ENCODE assay signal across 20 cellular contexts in the genomic region with DNA sequence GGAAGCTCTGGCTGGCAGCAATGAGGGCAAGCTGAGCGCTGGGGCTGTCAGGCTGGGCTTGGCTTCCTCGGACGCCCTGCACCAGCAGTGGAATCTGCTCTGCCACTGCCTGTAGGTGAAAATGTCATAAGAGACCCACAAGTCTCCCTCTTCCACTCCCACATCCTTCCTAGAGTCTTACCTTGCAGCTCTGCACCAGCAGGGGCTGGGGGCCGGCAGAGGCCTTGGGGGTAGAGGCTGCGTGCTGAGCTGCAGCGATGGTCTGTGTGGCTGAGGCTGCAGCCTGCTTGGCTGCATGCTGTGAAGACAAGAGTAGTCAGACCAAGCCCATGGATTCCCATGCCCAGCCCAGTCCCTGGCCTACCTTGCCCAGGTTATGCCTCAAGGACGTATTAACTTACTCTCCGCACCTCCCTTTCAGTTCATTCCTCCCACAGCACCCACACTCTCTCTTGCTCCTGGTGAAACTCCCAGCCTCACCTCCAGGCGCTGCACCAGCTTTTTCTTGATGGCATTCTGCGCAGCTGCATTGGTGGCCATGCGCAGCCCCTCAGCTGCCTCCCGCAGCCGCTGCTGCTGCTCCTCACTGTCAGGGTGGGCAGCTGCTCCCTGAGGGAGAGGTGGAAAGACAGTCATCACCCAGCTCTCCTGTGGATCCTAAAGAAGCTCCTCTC. TPM values are rescaled to one million over a fixed set of nuclear protein-coding genes. Genes with fewer than 3 reads are reported as not detected.
DNase-seq lines count a peak whose midpoint lies in the region; ATAC-seq and TF ChIP-seq lines count a peak whose summit lies in the region.
"Had no signal": no experiment of that assay in that cellular context is flagged by ENCODE, and none has a peak within 500 bp of the region (broad histone marks: within the 10 kb centered on the region; RNA-seq: fewer than 3 reads in every experiment).

No MANE protein-coding gene starts in this region.

- CTCF ChIA-PET in RWPE1 (lab: Yijun Ruan, JAX), result interaction anchor here (0.5 to 1.4 kb wide), 3 partner anchors 18 to 1017 kb away, joined by 3 to 6 read pairs (median 3); no protein-coding TSS in a partner anchor

- H3K27ac ChIP-seq in GM23338 (ENCODE audit: low read depth) (no peak overlapping the region), RWPE1 (peak overlapping the region; percentile 4; the same call in 1 of the 2 replicates), esophagus muscularis mucosa (replicated peaks in 1 of 4) (peak overlapping the region; percentile 71 to 98 (median 76))
- H3K27ac ChIP-seq: epithelial cell of prostate, thyroid gland had no signal

- H3K4me1 Mint-ChIP-seq in GM23338 (peaks cover 4% of the 10 kb centered on the region; the same call in 2 of the 3 replicates), osteocyte (ENCODE audit: unreplicated experiment) (no peaks in the 10 kb centered on the region)
- H3K4me1 Mint-ChIP-seq: brain had no signal

- no peaks in the 10 kb centered on the region for H3K79me2 ChIP-seq in GM23338 (replicated peaks; ENCODE audit: insufficient read depth)

- peak overlapping the region; percentile 82 for H3K27ac Mint-ChIP-seq in GM23338
- peak overlapping the region; percentile 28 for H3K27ac Mint-ChIP-seq in osteocyte (ENCODE audit: unreplicated experiment)
- H3K27ac Mint-ChIP-seq: CD4-positive, alpha-beta T cell had no signal

- POLR2A ChIA-PET in RWPE1 (lab: Yijun Ruan, JAX; ENCODE audit: low non-redundant PET), result no interaction called here

- H3K9me3 ChIP-seq in esophagus muscularis mucosa, result no peaks in the 10 kb centered on the region
- H3K9me3 ChIP-seq: gastrocnemius medialis, thyroid gland had no signal

- H3F3A ChIP-seq in GM23338 (replicated peaks; ENCODE audit: low read depth), result 0 out of 2 replicates have a peak, but pooled peaks cover 3% of the 10 kb centered on the region

- H3K36me3 Mint-ChIP-seq in GM23338 (ENCODE audit: low read depth) (peaks cover 80% of the 10 kb centered on the region), osteocyte (ENCODE audit: unreplicated experiment) (peaks cover 73% of the 10 kb centered on the region)

- H3K9me2 ChIP-seq in GM23338 (ENCODE audit: insufficient read depth), result no peaks in the 10 kb centered on the region

- no peaks in the 10 kb centered on the region for H3K9me3 Mint-ChIP-seq in GM23338
- H3K9me3 Mint-ChIP-seq in osteocyte (ENCODE audit: unreplicated experiment), result no peaks in the 10 kb centered on the region
- H3K9me3 Mint-ChIP-seq: brain; CD4-positive, alpha-beta T cell had no signal

- WGBS in esophagus muscularis mucosa, result 87% methylated on average over 10 of the region's 13 CpGs

- no peak overlapping the region for H3K4me2 ChIP-seq in GM23338

- H3K27me3 Mint-ChIP-seq in GM23338 (ENCODE audit: insufficient read depth, low read depth, poor library complexity) (peaks cover 6% of the 10 kb centered on the region), osteocyte (ENCODE audit: unreplicated experiment) (no peaks in the 10 kb centered on the region)
- H3K27me3 Mint-ChIP-seq: CD4-positive, alpha-beta T cell had no signal

- no peak for TF ChIP-seq EP300 in esophagus muscularis mucosa (IDR thresholded peaks at IDR 0.05)

- H2AFZ ChIP-seq in GM23338, result no peak overlapping the region

- peaks cover 6% of the 10 kb centered on the region for H4K20me1 ChIP-seq in GM23338 (replicated peaks; ENCODE audit: insufficient read depth)

- ATAC-seq in GM23338 (no peak), GM18505 (IDR thresholded peaks at IDR 0.05; ENCODE audit: unreplicated experiment) (no peak)
- ATAC-seq: gastrocnemius medialis, left cardiac atrium, right cardiac atrium had no signal

- H3K4me3 ChIP-seq in GM23338, result no peak overlapping the region
- no peak overlapping the region for H3K4me3 ChIP-seq in esophagus muscularis mucosa
- H3K4me3 ChIP-seq: gastrocnemius medialis, thyroid gland had no signal

- intact Hi-C loops in esophagus muscularis mucosa (cut with DNase I), result no loop called here

- peaks cover 54% of the 10 kb centered on the region for H3K36me3 ChIP-seq in GM23338 (ENCODE audit: insufficient read depth)
- peaks cover 98 to 100% (median 99%) of the 10 kb centered on the region in 4 donors for H3K36me3 ChIP-seq in esophagus muscularis mucosa

- DNase-seq in GM23338 (ENCODE audit: low spot score) (no peak), RWPE1 (ENCODE audit: low spot score) (no peak), esophagus muscularis mucosa (ENCODE audit: extremely low spot score) (no peak), osteocyte (ENCODE audit: extremely low spot score, unreplicated experiment) (no peak), NCI-H1417 (lab: John Stamatoyannopoulos, UW) (no peak), DMS79 (lab: John Stamatoyannopoulos, UW) (no peak), T-helper 2 cell (no peak)
- DNase-seq: activated CD4-positive, alpha-beta T cell treated with anti-CD3 and anti-CD28 coated beads for 48 hours; activated naive CD4-positive, alpha-beta T cell; CD4-positive, alpha-beta T cell; gastrocnemius medialis; Karpas-422; left cardiac atrium; NCI-H2029 treated with DMSO at 0.1 percent for 48 hours; NK-92 treated with Interleukin-12 subunit alpha and Interleukin-12 subunit beta, amount 100 ng/mL, for 24 hours; thyroid gland had no signal

- H3K4me1 ChIP-seq in GM23338 (ENCODE audit: insufficient read depth) (no peaks in the 10 kb centered on the region), esophagus muscularis mucosa (peaks cover 0 to 46% (median 26%) of the 10 kb centered on the region in 4 donors)
- H3K4me1 ChIP-seq: gastrocnemius medialis, thyroid gland had no signal

- TF ChIP-seq CTCF in GM23338 (conservative IDR thresholded peaks at IDR 0.05; ENCODE audit: low read depth in 2 of 2) (no peak), RWPE1 (conservative IDR thresholded peaks at IDR 0.05; ENCODE audit: low read depth) (no peak), esophagus muscularis mucosa (IDR thresholded peaks at IDR 0.05) (no peak), osteocyte (IDR thresholded peaks at IDR 0.05) (no peak)

- H3K27me3 ChIP-seq in GM23338 (ENCODE audit: insufficient read depth), result no peaks in the 10 kb centered on the region
- no peaks in the 10 kb centered on the region for H3K27me3 ChIP-seq in esophagus muscularis mucosa
- H3K27me3 ChIP-seq: gastrocnemius medialis, thyroid gland had no signal

- H3K4me3 Mint-ChIP-seq in GM23338, result no peak overlapping the region
- no peak overlapping the region for H3K4me3 Mint-ChIP-seq in osteocyte (ENCODE audit: unreplicated experiment)
- H3K4me3 Mint-ChIP-seq: brain; CD4-positive, alpha-beta T cell had no signal

- TF ChIP-seq POLR2A in esophagus muscularis mucosa (IDR thresholded peaks at IDR 0.05; ENCODE audit: low read depth), result no peak
- TF ChIP-seq POLR2A in GM18505 (IDR thresholded peaks at IDR 0.05; ENCODE audit: borderline replicate concordance, extremely low read depth, insufficient read depth, insufficient read length), result no peak

TF ChIP-seq in GM23338, 12 proteins besides CTCF, POLR2A, EP300 and RAD21 (continues in another document):
- TF ChIP-seq, protein P1, sequence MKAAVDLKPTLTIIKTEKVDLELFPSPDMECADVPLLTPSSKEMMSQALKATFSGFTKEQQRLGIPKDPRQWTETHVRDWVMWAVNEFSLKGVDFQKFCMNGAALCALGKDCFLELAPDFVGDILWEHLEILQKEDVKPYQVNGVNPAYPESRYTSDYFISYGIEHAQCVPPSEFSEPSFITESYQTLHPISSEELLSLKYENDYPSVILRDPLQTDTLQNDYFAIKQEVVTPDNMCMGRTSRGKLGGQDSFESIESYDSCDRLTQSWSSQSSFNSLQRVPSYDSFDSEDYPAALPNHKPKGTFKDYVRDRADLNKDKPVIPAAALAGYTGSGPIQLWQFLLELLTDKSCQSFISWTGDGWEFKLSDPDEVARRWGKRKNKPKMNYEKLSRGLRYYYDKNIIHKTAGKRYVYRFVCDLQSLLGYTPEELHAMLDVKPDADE (IDR thresholded peaks at IDR 0.05), result no peak

RNA-seq across cellular contexts. Expression of gene TLN1, which starts 17.3 kb away (rescaled TPM):
- 116 and 120 TPM in 2 replicates for total RNA-seq in GM23338 (2014; rRNA removed; shearing (Covaris generic))
- polyA plus RNA-seq in GM23338 (2016; fragmentation: Nextera tagmentation; extraction: Ambion mirVana), result 21.5 and 26.0 TPM in 2 replicates
- total RNA-seq in esophagus muscularis mucosa, result 1,000 to 10,000 TPM in 3 of 4 donors, 100 to 1,000 TPM in 1; 934 to 1,435 (median 1,196) TPM
- 433 and 439 TPM in 2 replicates for total RNA-seq in osteocyte

RNA-seq across cellular contexts. Expression of gene CREB3, which starts 17.8 kb away (rescaled TPM):
- 24.9 and 32.4 TPM in 2 replicates for total RNA-seq in GM23338 (2014; rRNA removed; shearing (Covaris generic))
- 19.2 and 20.3 TPM in 2 replicates for polyA plus RNA-seq in GM23338 (2016; fragmentation: Nextera tagmentation; extraction: Ambion mirVana)
- total RNA-seq in esophagus muscularis mucosa (10 to 100 TPM; 65.6 to 97.3 (median 85.4) TPM), osteocyte (39.0 and 45.4 TPM in 2 replicates)

RNA-seq across cellular contexts. Expression of gene TPM2, which starts 25.0 kb away (rescaled TPM):
- total RNA-seq in GM23338 (2014; rRNA removed; shearing (Covaris generic)), result 116 and 141 TPM in 2 replicates
- polyA plus RNA-seq in GM23338 (2016; fragmentation: Nextera tagmentation; extraction: Ambion mirVana), result 488 and 540 TPM in 2 replicates
- over 10,000 TPM in 3 of 4 donors, 1,000 to 10,000 TPM in 1; 8,856 to 14,576 (median 12,022) TPM for total RNA-seq in esophagus muscularis mucosa
- total RNA-seq in osteocyte, result 476 and 515 TPM in 2 replicates

RNA-seq across cellular contexts. Expression of gene GBA2, which starts 34.3 kb away (rescaled TPM):
- 80.1 and 80.2 TPM in 2 replicates for total RNA-seq in GM23338 (2014; rRNA removed; shearing (Covaris generic))
- polyA plus RNA-seq in GM23338 (2016; fragmentation: Nextera tagmentation; extraction: Ambion mirVana), result 32.1 and 32.8 TPM in 2 replicates
- 10 to 100 TPM; 44.0 to 67.8 (median 55.5) TPM for total RNA-seq in esophagus muscularis mucosa
- 64.0 and 69.8 TPM in 2 replicates for total RNA-seq in osteocyte

RNA-seq across cellular contexts. Expression of gene RGP1, which starts 34.4 kb away (rescaled TPM):
- 12.9 and 16.0 TPM in 2 replicates for total RNA-seq in GM23338 (2014; rRNA removed; shearing (Covaris generic))
- polyA plus RNA-seq in GM23338 (2016; fragmentation: Nextera tagmentation; extraction: Ambion mirVana), result 2.7 and 2.8 TPM in 2 replicates
- total RNA-seq in esophagus muscularis mucosa (10 to 100 TPM; 22.0 to 31.8 (median 26.8) TPM), osteocyte (35.9 and 38.4 TPM in 2 replicates)

Comparison
In these comparisons a context has a peak if more than half of its experiments do, and no peak if none do; other contexts are left out.
1. RNA of gene TPM2, which starts 25.0 kb away (total RNA-seq): 8,856 to 14,576 TPM in esophagus muscularis mucosa; 476 to 515 TPM in osteocyte and 116 to 141 TPM in GM23338; every median in the first group is over 10 times any median in the second.